29 cellular contexts compared by ENCODE assay signal in genomic region chrX:111812889-111813563, GRCh38.
"Had no signal": no experiment of that assay in that cellular context is flagged by ENCODE, and none has a peak within 500 bp of the region (broad histone marks: within the 10 kb centered on the region; RNA-seq: fewer than 3 reads in every experiment).

No MANE protein-coding gene starts in this region.

- H3K36me3 Mint-ChIP-seq: stimulated activated effector memory CD8-positive, alpha-beta T cell treated with anti-CD3 and anti-CD28 coated beads, Interleukin-12 subunit alpha, Interleukin-12 subunit beta, amount 100 ng/mL, for 72 hours; stimulated activated memory B cell treated with anti-CD40 and anti-IgM and Interleukin-4, amounts not matched to agents 10 μg/mL and 1 μg/mL and 100 μg/mL, for 72 hours; stimulated activated naive B cell treated with anti-CD40 and anti-IgM and Interleukin-4, amounts not matched to agents 10 μg/mL and 1 μg/mL and 100 μg/mL, for 72 hours; type B pancreatic cell had no signal

- FAIRE-seq: urothelium cell line had no signal

- ATAC-seq: stimulated activated effector memory CD8-positive, alpha-beta T cell treated with anti-CD3 and anti-CD28 coated beads, Interleukin-12 subunit alpha, Interleukin-12 subunit beta, amount 100 ng/mL, for 72 hours; stimulated activated memory B cell treated with anti-CD40 and anti-IgM and Interleukin-4, amounts not matched to agents 10 μg/mL and 1 μg/mL and 100 μg/mL, for 72 hours; stimulated activated naive B cell treated with anti-CD40 and anti-IgM and Interleukin-4, amounts not matched to agents 10 μg/mL and 1 μg/mL and 100 μg/mL, for 72 hours; stimulated activated naive CD8-positive, alpha-beta T cell treated with anti-CD3 and anti-CD28 coated beads, Interleukin-15, amount 100 ng/mL, for 72 hours; stimulated activated naive CD8-positive, alpha-beta T cell treated with anti-CD3 and anti-CD28 coated beads, Interleukin-15, Interleukin-2, amounts not matched to agents 100 U/mL and 50 U/mL, for 24 hours; upper lobe of right lung had no signal

- H3K36me3 ChIP-seq: stomach, suprapubic skin, thoracic aorta, thyroid gland, tibial artery, tibial nerve, transverse colon, upper lobe of left lung, upper lobe of right lung, uterus, vagina had no signal

- H3K27me3 ChIP-seq: suprapubic skin, testis, thyroid gland, tibial artery, tibial nerve, transverse colon, upper lobe of left lung, upper lobe of right lung, uterus, vagina had no signal

- H3K9me3 Mint-ChIP-seq: stimulated activated effector memory CD8-positive, alpha-beta T cell treated with anti-CD3 and anti-CD28 coated beads, Interleukin-12 subunit alpha, Interleukin-12 subunit beta, amount 100 ng/mL, for 72 hours; stimulated activated memory B cell treated with anti-CD40 and anti-IgM and Interleukin-4, amounts not matched to agents 10 μg/mL and 1 μg/mL and 100 μg/mL, for 72 hours; stimulated activated naive B cell treated with anti-CD40 and anti-IgM and Interleukin-4, amounts not matched to agents 10 μg/mL and 1 μg/mL and 100 μg/mL, for 72 hours; stimulated activated naive CD8-positive, alpha-beta T cell treated with anti-CD3 and anti-CD28 coated beads, Interleukin-15, amount 100 ng/mL, for 72 hours; stimulated activated naive CD8-positive, alpha-beta T cell treated with anti-CD3 and anti-CD28 coated beads, Interleukin-15, Interleukin-2, amounts not matched to agents 100 ng/mL and 50 ng/mL, for 24 hours; type B pancreatic cell had no signal

- H3K27me3 Mint-ChIP-seq: stimulated activated memory B cell treated with anti-CD40 and anti-IgM and Interleukin-4, amounts not matched to agents 10 μg/mL and 1 μg/mL and 100 μg/mL, for 72 hours; stimulated activated naive CD8-positive, alpha-beta T cell treated with anti-CD3 and anti-CD28 coated beads, Interleukin-15, amount 100 ng/mL, for 72 hours; stimulated activated naive CD8-positive, alpha-beta T cell treated with anti-CD3 and anti-CD28 coated beads, Interleukin-15, Interleukin-2, amounts not matched to agents 100 ng/mL and 50 ng/mL, for 24 hours; type B pancreatic cell had no signal

- DNase-seq: stimulated activated CD4-positive, alpha-beta T cell treated with anti-CD3 and anti-CD28 coated beads, Interleukin-2, amount 100 ng/mL, for 48 hours; stimulated activated CD4-positive, alpha-beta T cell treated with anti-CD3 and anti-CD28 coated beads, Interleukin-4, amount 100 ng/mL, for 1 hour; stimulated activated CD4-positive, alpha-beta T cell treated with anti-CD3 and anti-CD28 coated beads, Interleukin-4, amount 100 ng/mL, for 24 hours; stimulated activated CD4-positive, alpha-beta T cell treated with anti-CD3 and anti-CD28 coated beads, Interleukin-4, amount 100 ng/mL, for 4 hours; stimulated activated CD8-positive, alpha-beta memory T cell treated with anti-CD3 and anti-CD28 coated beads, Interleukin-4, amount 100 ng/mL, for 48 hours; stimulated activated naive B cell treated with anti-CD40 and anti-IgM and Interleukin-4, amounts not matched to agents 10 μg/mL and 1 μg/mL and 100 μg/mL, for 72 hours; stimulated activated naive CD4-positive, alpha-beta T cell; stimulated activated naive CD4-positive, alpha-beta T cell treated with Interleukin-2 at 50 U/mL for 16 hours; stimulated activated naive CD8-positive, alpha-beta T cell treated with anti-CD3 and anti-CD28 coated beads, Interleukin-15, amount 100 ng/mL, for 72 hours; stimulated activated naive CD8-positive, alpha-beta T cell treated with anti-CD3 and anti-CD28 coated beads, Interleukin-15, Interleukin-2, amounts not matched to agents 100 U/mL and 50 U/mL, for 24 hours; stomach; substantia nigra; testis; thyroid gland; tibial artery; transverse colon; trophoblast cell; upper lobe of left lung; upper lobe of right lung; uterus had no signal

- H3K4me3 Mint-ChIP-seq: stimulated activated effector memory CD8-positive, alpha-beta T cell treated with anti-CD3 and anti-CD28 coated beads, Interleukin-12 subunit alpha, Interleukin-12 subunit beta, amount 100 ng/mL, for 72 hours; stimulated activated memory B cell treated with anti-CD40 and anti-IgM and Interleukin-4, amounts not matched to agents 10 μg/mL and 1 μg/mL and 100 μg/mL, for 72 hours; stimulated activated naive B cell treated with anti-CD40 and anti-IgM and Interleukin-4, amounts not matched to agents 10 μg/mL and 1 μg/mL and 100 μg/mL, for 72 hours; stimulated activated naive CD8-positive, alpha-beta T cell treated with anti-CD3 and anti-CD28 coated beads, Interleukin-15, amount 100 ng/mL, for 72 hours; stimulated activated naive CD8-positive, alpha-beta T cell treated with anti-CD3 and anti-CD28 coated beads, Interleukin-15, Interleukin-2, amounts not matched to agents 100 ng/mL and 50 ng/mL, for 24 hours; type B pancreatic cell had no signal

- H3K9me3 ChIP-seq: stomach, suprapubic skin, testis, thoracic aorta, thyroid gland, tibial artery, tibial nerve, transverse colon, upper lobe of left lung, upper lobe of right lung, uterus, vagina had no signal

- H3K4me3 ChIP-seq: stomach, suprapubic skin, testis, thoracic aorta, thyroid gland, tibial artery, tibial nerve, transverse colon, upper lobe of left lung, upper lobe of right lung, uterus, vagina had no signal

- H3K4me1 Mint-ChIP-seq: stimulated activated effector memory CD8-positive, alpha-beta T cell treated with anti-CD3 and anti-CD28 coated beads, Interleukin-12 subunit alpha, Interleukin-12 subunit beta, amount 100 ng/mL, for 72 hours; stimulated activated memory B cell treated with anti-CD40 and anti-IgM and Interleukin-4, amounts not matched to agents 10 μg/mL and 1 μg/mL and 100 μg/mL, for 72 hours; stimulated activated naive B cell treated with anti-CD40 and anti-IgM and Interleukin-4, amounts not matched to agents 10 μg/mL and 1 μg/mL and 100 μg/mL, for 72 hours; stimulated activated naive CD8-positive, alpha-beta T cell treated with anti-CD3 and anti-CD28 coated beads, Interleukin-15, amount 100 ng/mL, for 72 hours had no signal

- H3K4me1 ChIP-seq: stomach, suprapubic skin, testis, thyroid gland, tibial artery, tibial nerve, transverse colon, upper lobe of left lung, upper lobe of right lung, uterus, vagina had no signal

- H3K27ac Mint-ChIP-seq: stimulated activated effector memory CD8-positive, alpha-beta T cell treated with anti-CD3 and anti-CD28 coated beads, Interleukin-12 subunit alpha, Interleukin-12 subunit beta, amount 100 ng/mL, for 72 hours; stimulated activated memory B cell treated with anti-CD40 and anti-IgM and Interleukin-4, amounts not matched to agents 10 μg/mL and 1 μg/mL and 100 μg/mL, for 72 hours; stimulated activated naive B cell treated with anti-CD40 and anti-IgM and Interleukin-4, amounts not matched to agents 10 μg/mL and 1 μg/mL and 100 μg/mL, for 72 hours; stimulated activated naive CD8-positive, alpha-beta T cell treated with anti-CD3 and anti-CD28 coated beads, Interleukin-15, amount 100 ng/mL, for 72 hours; stimulated activated naive CD8-positive, alpha-beta T cell treated with anti-CD3 and anti-CD28 coated beads, Interleukin-15, Interleukin-2, amounts not matched to agents 100 ng/mL and 50 ng/mL, for 24 hours; type B pancreatic cell had no signal

- H3K27ac ChIP-seq: stomach, suprapubic skin, testis, thoracic aorta, thyroid gland, tibial artery, tibial nerve, transverse colon, upper lobe of left lung, upper lobe of right lung, uterus, vagina had no signal
